8 cellular contexts compared by ENCODE assay signal in genomic region chr16:9089660-9090059, GRCh38. TPM values are rescaled to one million over a fixed set of nuclear protein-coding genes. Genes with fewer than 3 reads are reported as not detected.
DNase-seq lines count a peak whose midpoint lies in the region; ATAC-seq and TF ChIP-seq lines count a peak whose summit lies in the region.

No MANE protein-coding gene starts in this region.

- CTCF ChIA-PET in RWPE1 (lab: Yijun Ruan, JAX), result interaction anchor here (0.6 to 0.9 kb wide), 2 partner anchors 10 to 13 kb away, joined by 3 to 6 read pairs; no protein-coding TSS in a partner anchor

- in situ Hi-C loops in gastrocnemius medialis (cut with MboI; ENCODE audit: low sequenced_read_pairs in 4 of 4), result loop anchor here in 1 of 4 donors (25.0 kb wide), 1 partner anchor 127 kb away; the partner anchor contains the start of gene USP7

- H3K4me3 ChIP-seq in GM12864 (ENCODE audit: low read depth, low read length), result peak overlapping the region; percentile 73
- H3K4me3 ChIP-seq in fibroblast of lung (replicated peaks in 1 of 4; ENCODE audit: control extremely low read depth in 1 of 4, insufficient read depth in 1 of 4, low read depth in 3 of 4, low read length in 4 of 4), result peak overlapping the region in 2 of 4 experiments; percentile 11 to 72
- H3K4me3 ChIP-seq in gastrocnemius medialis, result peak overlapping the region; percentile 48 to 69 (median 65)

- H3K4me1 ChIP-seq in fibroblast of lung (ENCODE audit: control insufficient read depth, extremely low read depth, insufficient read depth, low read length) (peaks cover 2% of the 10 kb centered on the region), gastrocnemius medialis (peaks cover 18 to 26% of the 10 kb centered on the region in 2 donors)

- peaks cover 2% of the 10 kb centered on the region for H3K36me3 ChIP-seq in fibroblast of lung (ENCODE audit: control insufficient read depth, insufficient read depth, low read length)
- H3K36me3 ChIP-seq in gastrocnemius medialis, result no peaks in the 10 kb centered on the region

- H3K27ac ChIP-seq in RWPE1 (peak overlapping the region; percentile 92; the same call in 1 of the 2 replicates), fibroblast of lung (ENCODE audit: insufficient read depth, low read length) (no peak overlapping the region), gastrocnemius medialis (peak overlapping the region; percentile 84 to 91 (median 90))

- ATAC-seq in gastrocnemius medialis, result no peak
- ATAC-seq in HG02642 (IDR thresholded peaks at IDR 0.05; ENCODE audit: poor library complexity, unreplicated experiment), result no peak
- no peak for ATAC-seq in HG02610 (IDR thresholded peaks at IDR 0.05; ENCODE audit: unreplicated experiment)

- POLR2A ChIA-PET in RWPE1 (lab: Yijun Ruan, JAX; ENCODE audit: low non-redundant PET), result no interaction called here

- peak overlapping the region; percentile 51 for H2AFZ ChIP-seq in fibroblast of lung (ENCODE audit: low read length)

- no peaks in the 10 kb centered on the region for H3K27me3 ChIP-seq in fibroblast of lung (ENCODE audit: control insufficient read depth, insufficient read depth, low read length)
- no peaks in the 10 kb centered on the region for H3K27me3 ChIP-seq in gastrocnemius medialis

- H3K9me3 ChIP-seq in fibroblast of lung (ENCODE audit: control insufficient read depth, insufficient read depth, low read depth, low read length) (no peaks in the 10 kb centered on the region), gastrocnemius medialis (no peaks in the 10 kb centered on the region)

- DNase-seq in GM12864 (ENCODE audit: low read depth) (no peak), RWPE1 (ENCODE audit: low spot score) (no peak), fibroblast of lung (ENCODE audit: low read depth in 2 of 2) (no peak), gastrocnemius medialis (no peak), NCI-H2081 treated with DMSO at 0.1 percent for 48 hours (lab: John Stamatoyannopoulos, UW) (no peak), SIG-M5 treated with dmso at 0.1 percent for 504 hours (lab: John Stamatoyannopoulos, UW; ENCODE audit: unreplicated experiment) (no peak)

- no peaks in the 10 kb centered on the region for H4K20me1 ChIP-seq in fibroblast of lung (ENCODE audit: control insufficient read depth, extremely low read depth, insufficient read depth, low read length)

- peak overlapping the region; percentile 95 for H3K4me2 ChIP-seq in fibroblast of lung (ENCODE audit: extremely low read depth, insufficient read depth, low read length)

- intact Hi-C loops in gastrocnemius medialis (cut with DNase I; ENCODE audit: low total_unique reads), result loop anchor here (2.0 to 10.0 kb wide), 4 partner anchors 43 to 1655 kb away; partner anchors contain the start of genes NUBP1 and USP7

- no peak for TF ChIP-seq CTCF in GM12864 (IDR thresholded peaks at IDR 0.05; ENCODE audit: low read depth, low read length, missing control alignments)
- no peak for TF ChIP-seq CTCF in RWPE1 (conservative IDR thresholded peaks at IDR 0.05; ENCODE audit: low read depth)
- no peak for TF ChIP-seq CTCF in fibroblast of lung (conservative IDR thresholded peaks at IDR 0.05 in 1 of 2, IDR thresholded peaks at IDR 0.05 in 1 of 2; ENCODE audit: low read depth in 1 of 2, low read length in 2 of 2)
- no peak for TF ChIP-seq CTCF in gastrocnemius medialis (IDR thresholded peaks at IDR 0.05 in 4 of 5, conservative IDR thresholded peaks at IDR 0.05 in 1 of 5)

- TF ChIP-seq POLR2A in gastrocnemius medialis (IDR thresholded peaks at IDR 0.05), result no peak

- H3K9ac ChIP-seq in fibroblast of lung (ENCODE audit: insufficient read depth, low read length), result no peak overlapping the region

- H3K79me2 ChIP-seq in fibroblast of lung (ENCODE audit: control insufficient read depth, insufficient read depth, low read length), result peaks cover 30% of the 10 kb centered on the region

RNA-seq across cellular contexts. Expression of gene HAPSTR1, which starts 1.8 kb away (rescaled TPM):
- total RNA-seq in fibroblast of lung (45.2 and 57.3 TPM in 2 replicates), gastrocnemius medialis (10 to 100 TPM; 55.0 to 65.0 (median 60.9) TPM)
- polyA plus RNA-seq in fibroblast of lung, result 33.2 and 37.5 TPM in 2 replicates
- polyA plus RNA-seq in fibroblast of lung (2012), result 23.7 and 28.8 TPM in 2 replicates
- polyA minus RNA-seq in fibroblast of lung (ENCODE audit: low replicate concordance), result 35.9 and 46.1 TPM in 2 replicates
